12 cellular contexts compared by ENCODE assay signal in genomic region chr13:43894438-43894837, GRCh38. TPM values are rescaled to one million over a fixed set of nuclear protein-coding genes. Genes with fewer than 3 reads are reported as not detected.
A peak's percentile ranks its signal among the peaks of the same experiment; 100 is the strongest.
DNase-seq lines count a peak whose midpoint lies in the region; ATAC-seq and TF ChIP-seq lines count a peak whose summit lies in the region.
"Had no signal": no experiment of that assay in that cellular context is flagged by ENCODE, and none has a peak within 500 bp of the region (broad histone marks: within the 10 kb centered on the region; RNA-seq: fewer than 3 reads in every experiment).

No MANE protein-coding gene starts in this region.

- no peak for DNase-seq in DND-41
- peak; percentile 29 to 33 for DNase-seq in Kasumi-1 (lab: John Stamatoyannopoulos, UW)
- peak; percentile 44 for DNase-seq in choroid plexus epithelial cell (ENCODE audit: low read depth)
- DNase-seq in osteocyte (ENCODE audit: extremely low spot score, unreplicated experiment): no peak
- DNase-seq in SKM-1 treated with dmso at 0.1 percent for 144 hours (lab: John Stamatoyannopoulos, UW; ENCODE audit: unreplicated experiment): no peak
- no peak for DNase-seq in mesenchymal stem cell
- DNase-seq: NCI-H187 treated with DMSO at 0.1 percent for 48 hours, thyroid gland had no signal

- H3K4me1 Mint-ChIP-seq in osteocyte (ENCODE audit: unreplicated experiment): peaks cover 26% of the 10 kb centered on the region

- H3K36me3 ChIP-seq in DND-41 (ENCODE audit: insufficient read depth, low read length) (no peaks in the 10 kb centered on the region), mesenchymal stem cell (ENCODE audit: control insufficient read depth in 1 of 2, insufficient read depth in 2 of 2, low read depth in 1 of 2, low read length in 2 of 2) (peaks cover 0 to 67% of the 10 kb centered on the region in 2 experiments)
- H3K36me3 ChIP-seq: HAP-1, thyroid gland had no signal

- ATAC-seq in DND-41 (ENCODE audit: insufficient read depth, low read depth) (no peak), GM19023 (IDR thresholded peaks at IDR 0.05; ENCODE audit: unreplicated experiment) (no peak)
- ATAC-seq: GM12878 had no signal

- H3K4ac ChIP-seq in mesenchymal stem cell (ENCODE audit: low read depth in 1 of 2, low read length in 2 of 2): no peak overlapping the region

- no peak overlapping the region for H4K8ac ChIP-seq in mesenchymal stem cell (ENCODE audit: low read length)

- no peaks in the 10 kb centered on the region for H3K79me2 ChIP-seq in DND-41 (ENCODE audit: insufficient read depth, low read length)

- no peak overlapping the region for H2BK15ac ChIP-seq in mesenchymal stem cell (ENCODE audit: low read depth, poor library complexity, severe bottlenecking)

- no peak overlapping the region for H3K4me3 Mint-ChIP-seq in osteocyte (ENCODE audit: unreplicated experiment)

- H2AFZ ChIP-seq in DND-41 (ENCODE audit: low read depth, low read length) (no peak overlapping the region), mesenchymal stem cell (ENCODE audit: low read depth, low read length) (no peak overlapping the region)

- H3K23ac ChIP-seq in mesenchymal stem cell (ENCODE audit: low read length in 2 of 2): no peak overlapping the region

- no peak overlapping the region for H3K27ac Mint-ChIP-seq in osteocyte (ENCODE audit: unreplicated experiment)

- H2BK5ac ChIP-seq in mesenchymal stem cell (ENCODE audit: low read depth, low read length, poor library complexity, severe bottlenecking): no peak overlapping the region

- H3K27me3 ChIP-seq in DND-41 (ENCODE audit: insufficient read depth, low read length, poor library complexity) (peaks cover 13% of the 10 kb centered on the region), mesenchymal stem cell (ENCODE audit: control insufficient read depth in 1 of 2, insufficient read depth in 1 of 2, low read length in 2 of 2) (no peaks in the 10 kb centered on the region)
- H3K27me3 ChIP-seq: thyroid gland had no signal

- no peak overlapping the region for H3K4me3 ChIP-seq in DND-41 (ENCODE audit: low read depth in 1 of 2, low read length in 2 of 2)
- no peak overlapping the region for H3K4me3 ChIP-seq in choroid plexus epithelial cell (ENCODE audit: low read depth, low read length)
- H3K4me3 ChIP-seq in mesenchymal stem cell (ENCODE audit: insufficient read depth in 1 of 2, low read depth in 1 of 2, low read length in 2 of 2): no peak overlapping the region
- H3K4me3 ChIP-seq: GM12878, HAP-1, skin epidermis, thyroid gland had no signal

- no peak overlapping the region for H2BK12ac ChIP-seq in mesenchymal stem cell (ENCODE audit: low read length in 2 of 2)

- H3K27me3 Mint-ChIP-seq in osteocyte (ENCODE audit: unreplicated experiment): no peaks in the 10 kb centered on the region

- H3K79me1 ChIP-seq in mesenchymal stem cell (replicated peaks; ENCODE audit: low read length, poor library complexity, severe bottlenecking): no peaks in the 10 kb centered on the region

- H3K18ac ChIP-seq in mesenchymal stem cell (ENCODE audit: low read depth in 1 of 2, low read length in 2 of 2): no peak overlapping the region

- TF ChIP-seq CTCF in DND-41 (IDR thresholded peaks at IDR 0.05; ENCODE audit: borderline replicate concordance, extremely low read depth, low read length, poor library complexity, severe bottlenecking) (peak; percentile 33), choroid plexus epithelial cell (conservative IDR thresholded peaks at IDR 0.05; ENCODE audit: low read depth, low read length) (peak; percentile 42), osteocyte (IDR thresholded peaks at IDR 0.05) (peak; percentile 29)

- H4K20me1 ChIP-seq in DND-41 (ENCODE audit: insufficient read depth, low read length): no peaks in the 10 kb centered on the region

- no peak overlapping the region for H2BK120ac ChIP-seq in mesenchymal stem cell (ENCODE audit: low read depth, low read length)

- no peaks in the 10 kb centered on the region for H3K4me1 ChIP-seq in DND-41 (ENCODE audit: insufficient read depth, low read length)
- H3K4me1 ChIP-seq in mesenchymal stem cell (ENCODE audit: control insufficient read depth, insufficient read depth, low read depth, low read length): no peaks in the 10 kb centered on the region
- H3K4me1 ChIP-seq: thyroid gland had no signal

- H3K36me3 Mint-ChIP-seq in osteocyte (ENCODE audit: unreplicated experiment): peaks cover 31% of the 10 kb centered on the region

- H3K14ac ChIP-seq in mesenchymal stem cell (ENCODE audit: low read length in 2 of 2): no peak overlapping the region

- H2AK5ac ChIP-seq in mesenchymal stem cell (ENCODE audit: low read length, severe bottlenecking): no peak overlapping the region

- H3K9me3 Mint-ChIP-seq in osteocyte (ENCODE audit: unreplicated experiment): no peaks in the 10 kb centered on the region

- H3K9me3 ChIP-seq in DND-41 (ENCODE audit: insufficient read depth, low read length, severe bottlenecking) (no peaks in the 10 kb centered on the region), mesenchymal stem cell (ENCODE audit: control insufficient read depth, low read length) (no peaks in the 10 kb centered on the region)
- H3K9me3 ChIP-seq: HAP-1, thyroid gland had no signal

- H3K27ac ChIP-seq in DND-41 (ENCODE audit: low read length) (no peak overlapping the region), mesenchymal stem cell (ENCODE audit: low read length, poor library complexity, severe bottlenecking) (no peak overlapping the region)
- H3K27ac ChIP-seq: skin epidermis, thyroid gland had no signal

- H3K4me2 ChIP-seq in DND-41 (ENCODE audit: insufficient read depth, low read length): no peak overlapping the region
- H3K4me2 ChIP-seq in mesenchymal stem cell (ENCODE audit: low read length, poor library complexity, severe bottlenecking): no peak overlapping the region

- H3K9ac ChIP-seq in DND-41 (ENCODE audit: low read depth, low read length) (no peak overlapping the region), mesenchymal stem cell (ENCODE audit: low read length) (no peak overlapping the region)

- no peak overlapping the region for H4K91ac ChIP-seq in mesenchymal stem cell (ENCODE audit: low read length)

RNA-seq across cellular contexts. Expression of gene LACC1, which starts 14.7 kb away (rescaled TPM):
- 6.7 and 8.7 TPM in 2 replicates for total RNA-seq in osteocyte
- polyA plus RNA-seq in mesenchymal stem cell (2013, experiment 1 of 2): 14.7 TPM
- 15.3 TPM for polyA plus RNA-seq in mesenchymal stem cell (2013, experiment 2 of 2)

RNA-seq across cellular contexts. Expression of gene CCDC122, which starts 14.9 kb away (rescaled TPM):
- total RNA-seq in osteocyte: 9.4 and 12.4 TPM in 2 replicates
- 3.9 TPM for polyA plus RNA-seq in mesenchymal stem cell (2013, experiment 1 of 2)
- 4.8 TPM for polyA plus RNA-seq in mesenchymal stem cell (2013, experiment 2 of 2)

Comparison
In these comparisons a context has a peak if more than half of its experiments do, and no peak if none do; other contexts are left out.
1. DNase-seq: peak in Kasumi-1 (2 of 2) and choroid plexus epithelial cell (single experiment); none in DND-41 (single experiment), osteocyte (single experiment), SKM-1 treated with dmso at 0.1 percent for 144 hours (single experiment) and mesenchymal stem cell (single experiment).
2. Peak in every context shown above with its lines, with median percentiles within 50 percentile points of each other: CTCF ChIP-seq.